ENCODE assay signal across 14 cellular contexts in genomic region chr2:205079173-205079572, GRCh38.
DNase-seq lines count a peak whose midpoint lies in the region; ATAC-seq and TF ChIP-seq lines count a peak whose summit lies in the region.
"Had no signal": no experiment of that assay in that cellular context is flagged by ENCODE, and none has a peak within 500 bp of the region (broad histone marks: within the 10 kb centered on the region; RNA-seq: fewer than 3 reads in every experiment).

No MANE protein-coding gene starts in this region.

- no peak overlapping the region for H3K4me3 Mint-ChIP-seq in activated naive CD4-positive, alpha-beta T cell treated with anti-CD3 and anti-CD28 coated beads, Interleukin-2, amount 50 U/mL, for 24 hours
- no peak overlapping the region for H3K4me3 Mint-ChIP-seq in activated naive CD4-positive, alpha-beta T cell treated with anti-CD3 and anti-CD28 coated beads for 36 hours
- no peak overlapping the region for H3K4me3 Mint-ChIP-seq in CD8-positive, alpha-beta T cell
- H3K4me3 Mint-ChIP-seq in WTC11, result no peak overlapping the region
- no peak overlapping the region for H3K4me3 Mint-ChIP-seq in neural progenitor cell
- H3K4me3 Mint-ChIP-seq: B cell, H9 had no signal

- no peaks in the 10 kb centered on the region for H3K9me3 ChIP-seq in CD8-positive, alpha-beta T cell (ENCODE audit: low read length)
- H3K9me3 ChIP-seq in neural progenitor cell (ENCODE audit: low read depth), result no peaks in the 10 kb centered on the region

- peaks cover 2% of the 10 kb centered on the region for H3K36me3 Mint-ChIP-seq in activated naive CD4-positive, alpha-beta T cell treated with anti-CD3 and anti-CD28 coated beads, Interleukin-2, amount 50 U/mL, for 24 hours
- H3K36me3 Mint-ChIP-seq in activated naive CD4-positive, alpha-beta T cell treated with anti-CD3 and anti-CD28 coated beads for 36 hours (ENCODE audit: low read depth), result peaks cover 2% of the 10 kb centered on the region
- no peaks in the 10 kb centered on the region for H3K36me3 Mint-ChIP-seq in CD8-positive, alpha-beta T cell
- H3K36me3 Mint-ChIP-seq in WTC11 (no peaks in the 10 kb centered on the region), neural progenitor cell (no peaks in the 10 kb centered on the region)

- peak overlapping the region; percentile 24 for H3K4me2 ChIP-seq in neural progenitor cell

- no peak overlapping the region for H3K27ac ChIP-seq in CD8-positive, alpha-beta T cell (ENCODE audit: low read depth, low read length)
- H3K27ac ChIP-seq in neural progenitor cell, result no peak overlapping the region

- POLR2A ChIA-PET in CD8-positive, alpha-beta T cell (lab: Charles Lee), result no interaction called here
- POLR2A ChIA-PET in WTC11 (lab: Charles Lee), result no interaction called here

- peak overlapping the region; percentile 35 for H3K27ac Mint-ChIP-seq in activated naive CD4-positive, alpha-beta T cell treated with anti-CD3 and anti-CD28 coated beads, Interleukin-2, amount 50 U/mL, for 24 hours
- H3K27ac Mint-ChIP-seq in activated naive CD4-positive, alpha-beta T cell treated with anti-CD3 and anti-CD28 coated beads for 36 hours, result no peak overlapping the region
- peak overlapping the region; percentile 93 for H3K27ac Mint-ChIP-seq in CD8-positive, alpha-beta T cell
- no peak overlapping the region for H3K27ac Mint-ChIP-seq in WTC11
- H3K27ac Mint-ChIP-seq in neural progenitor cell, result no peak overlapping the region
- H3K27ac Mint-ChIP-seq: B cell had no signal

- no peak for TF ChIP-seq CTCF in CD8-positive, alpha-beta T cell (IDR thresholded peaks at IDR 0.05)
- TF ChIP-seq CTCF in WTC11 (IDR thresholded peaks at IDR 0.05) (no peak), neural progenitor cell (IDR thresholded peaks at IDR 0.05) (no peak)

- no peaks in the 10 kb centered on the region for H3K79me2 ChIP-seq in neural progenitor cell (ENCODE audit: low read depth)

- no peak for ATAC-seq in CD8-positive, alpha-beta T cell
- peak; percentile 52 for ATAC-seq in WTC11
- ATAC-seq: GM12878 had no signal

- no peaks in the 10 kb centered on the region for H3K36me3 ChIP-seq in CD8-positive, alpha-beta T cell (ENCODE audit: insufficient read depth, low read length)
- H3K36me3 ChIP-seq in neural progenitor cell, result no peaks in the 10 kb centered on the region

- H3K9ac ChIP-seq in neural progenitor cell, result no peak overlapping the region

- no peaks in the 10 kb centered on the region for H3K27me3 ChIP-seq in CD8-positive, alpha-beta T cell (ENCODE audit: insufficient read depth, low read length)
- H3K27me3 ChIP-seq in neural progenitor cell, result peaks cover 7% of the 10 kb centered on the region

- no peaks in the 10 kb centered on the region for H4K20me1 ChIP-seq in neural progenitor cell (ENCODE audit: low read depth)

- intact Hi-C loops in activated naive CD4-positive, alpha-beta T cell treated with anti-CD3 and anti-CD28 coated beads for 36 hours (cut with micrococcal nuclease), result loop anchor here (5.0 to 10.0 kb wide), 4 partner anchors 207 to 1144 kb away; partner anchors contain the start of genes ICOS and NRP2
- intact Hi-C loops in CD8-positive, alpha-beta T cell (cut with DNase I, micrococcal nuclease), result loop anchor here in 1 of 2 experiments (1.0 to 5.0 kb wide), 3 partner anchors 8 to 112 kb away; no protein-coding TSS in a partner anchor

- peaks cover 38% of the 10 kb centered on the region for H3K4me1 ChIP-seq in CD8-positive, alpha-beta T cell (ENCODE audit: insufficient read depth, low read length)
- peaks cover 9% of the 10 kb centered on the region for H3K4me1 ChIP-seq in neural progenitor cell

- no peaks in the 10 kb centered on the region for H3K9me3 Mint-ChIP-seq in activated naive CD4-positive, alpha-beta T cell treated with anti-CD3 and anti-CD28 coated beads, Interleukin-2, amount 50 U/mL, for 24 hours
- H3K9me3 Mint-ChIP-seq in activated naive CD4-positive, alpha-beta T cell treated with anti-CD3 and anti-CD28 coated beads for 36 hours, result no peaks in the 10 kb centered on the region
- H3K9me3 Mint-ChIP-seq in CD8-positive, alpha-beta T cell, result no peaks in the 10 kb centered on the region
- no peaks in the 10 kb centered on the region for H3K9me3 Mint-ChIP-seq in WTC11
- no peaks in the 10 kb centered on the region for H3K9me3 Mint-ChIP-seq in neural progenitor cell
- H3K9me3 Mint-ChIP-seq: H9 had no signal

- H2AFZ ChIP-seq in neural progenitor cell (replicated peaks), result no peak overlapping the region

- no peaks in the 10 kb centered on the region for H3F3A ChIP-seq in neural progenitor cell (ENCODE audit: low read depth)

- no peaks in the 10 kb centered on the region for H3K27me3 Mint-ChIP-seq in activated naive CD4-positive, alpha-beta T cell treated with anti-CD3 and anti-CD28 coated beads, Interleukin-2, amount 50 U/mL, for 24 hours
- no peaks in the 10 kb centered on the region for H3K27me3 Mint-ChIP-seq in activated naive CD4-positive, alpha-beta T cell treated with anti-CD3 and anti-CD28 coated beads for 36 hours (ENCODE audit: low read depth)
- H3K27me3 Mint-ChIP-seq in CD8-positive, alpha-beta T cell (ENCODE audit: low read depth), result no peaks in the 10 kb centered on the region
- H3K27me3 Mint-ChIP-seq in WTC11 (ENCODE audit: low read depth), result no peaks in the 10 kb centered on the region
- H3K27me3 Mint-ChIP-seq in neural progenitor cell (ENCODE audit: insufficient read depth, low read depth), result no peaks in the 10 kb centered on the region
- H3K27me3 Mint-ChIP-seq: B cell had no signal

- no peak overlapping the region for H3K4me3 ChIP-seq in CD8-positive, alpha-beta T cell (ENCODE audit: low read depth, low read length)
- H3K4me3 ChIP-seq in neural progenitor cell, result no peak overlapping the region
- H3K4me3 ChIP-seq: GM12878 had no signal

- CTCF ChIA-PET in activated naive CD4-positive, alpha-beta T cell treated with anti-CD3 and anti-CD28 coated beads for 36 hours (lab: Charles Lee), result no interaction called here
- CTCF ChIA-PET in CD8-positive, alpha-beta T cell (lab: Charles Lee), result no interaction called here
- CTCF ChIA-PET in WTC11 (lab: Charles Lee), result no interaction called here

- peaks cover 82% of the 10 kb centered on the region for H3K4me1 Mint-ChIP-seq in activated naive CD4-positive, alpha-beta T cell treated with anti-CD3 and anti-CD28 coated beads, Interleukin-2, amount 50 U/mL, for 24 hours
- H3K4me1 Mint-ChIP-seq in activated naive CD4-positive, alpha-beta T cell treated with anti-CD3 and anti-CD28 coated beads for 36 hours (ENCODE audit: low read depth), result peaks cover 52% of the 10 kb centered on the region
- H3K4me1 Mint-ChIP-seq in CD8-positive, alpha-beta T cell (ENCODE audit: low read depth), result peaks cover 53% of the 10 kb centered on the region
- H3K4me1 Mint-ChIP-seq in WTC11 (peaks cover 20% of the 10 kb centered on the region), neural progenitor cell (peaks cover 15% of the 10 kb centered on the region)
- H3K4me1 Mint-ChIP-seq: B cell had no signal

- no peak for DNase-seq in activated naive CD4-positive, alpha-beta T cell treated with anti-CD3 and anti-CD28 coated beads for 36 hours
- DNase-seq in CD8-positive, alpha-beta T cell, result no peak
- DNase-seq in WTC11 (ENCODE audit: low spot score) (no peak), neural progenitor cell (ENCODE audit: low spot score) (peak; percentile 40), RPMI8226 (no peak), DMS79 (lab: John Stamatoyannopoulos, UW) (no peak)
- DNase-seq: C1 segment of cervical spinal cord, Calu3, DMS 273 treated with DMSO at 0.1 percent for 48 hours, GOT3, H9 had no signal

TF ChIP-seq in WTC11, 78 proteins besides CTCF, POLR2A, EP300 and RAD21:
- TF ChIP-seq ZNF219 (CRISPR knock-in tag; IDR thresholded peaks at IDR 0.05; ENCODE audit: borderline replicate concordance), result no peak
- no peak for TF ChIP-seq JUN (CRISPR knock-in tag; IDR thresholded peaks at IDR 0.05)
- TF ChIP-seq ETV6 (CRISPR knock-in tag; IDR thresholded peaks at IDR 0.05), result no peak
- no peak for TF ChIP-seq FOXP1 (CRISPR knock-in tag; IDR thresholded peaks at IDR 0.05; ENCODE audit: borderline replicate concordance)
- TF ChIP-seq CREM (CRISPR knock-in tag; IDR thresholded peaks at IDR 0.05), result no peak

Comparison
In these comparisons a context has a peak if more than half of its experiments do, and no peak if none do; other contexts are left out.
1. H3K27ac Mint-ChIP-seq: peak in activated naive CD4-positive, alpha-beta T cell treated with anti-CD3 and anti-CD28 coated beads, Interleukin-2, amount 50 U/mL, for 24 hours (single experiment) and CD8-positive, alpha-beta T cell (single experiment); none in activated naive CD4-positive, alpha-beta T cell treated with anti-CD3 and anti-CD28 coated beads for 36 hours (single experiment), WTC11 (single experiment) and neural progenitor cell (single experiment).